ENCODE assay signal across 11 cellular contexts in the genomic region with DNA sequence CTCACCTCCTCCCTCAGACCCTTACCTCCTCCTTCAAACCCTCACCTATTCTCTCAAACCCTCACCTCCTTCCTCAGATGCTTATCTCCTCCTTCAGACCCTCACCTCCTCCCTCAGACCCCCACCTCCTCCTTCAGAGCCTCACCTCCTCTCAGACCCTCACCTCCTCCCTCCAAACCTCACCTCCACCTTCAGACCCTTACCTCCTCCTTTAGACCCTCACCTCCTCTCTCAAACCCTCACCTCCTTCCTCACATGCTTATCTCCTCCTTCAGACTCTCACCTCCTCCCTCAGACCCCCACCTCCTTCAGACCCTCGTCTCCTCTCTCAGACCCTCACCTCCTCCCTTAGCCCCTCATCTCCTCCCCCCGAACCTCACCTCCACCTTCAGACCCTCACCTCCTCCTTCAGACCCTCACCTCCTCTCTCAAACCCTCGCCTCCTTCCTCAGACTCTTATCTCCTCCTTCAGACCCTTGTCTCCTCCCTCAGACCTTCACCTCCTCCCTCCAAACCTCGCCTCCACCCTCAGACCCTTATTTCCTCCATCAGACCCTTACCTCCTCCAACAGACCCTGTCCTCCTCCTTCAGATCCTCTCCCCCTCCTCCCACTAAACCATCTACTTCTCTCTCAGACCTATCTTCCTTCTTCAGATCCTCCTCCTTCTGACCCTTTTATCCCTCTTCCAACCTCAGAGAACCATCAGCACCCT. TPM values are rescaled to one million over a fixed set of nuclear protein-coding genes. Genes with fewer than 3 reads are reported as not detected.
DNase-seq lines count a peak whose midpoint lies in the region; ATAC-seq, FAIRE-seq and TF ChIP-seq lines count a peak whose summit lies in the region.
"Had no signal": no experiment of that assay in that cellular context is flagged by ENCODE, and none has a peak within 500 bp of the region (broad histone marks: within the 10 kb centered on the region; RNA-seq: fewer than 3 reads in every experiment).

No MANE protein-coding gene starts in this region.

- BruUV-seq in K562 (replicated peaks; lab: Mats Ljungman, UMichigan): no TSS peak

- in situ Hi-C loops in K562 (cut with MboI): no loop called here

- H3K27ac ChIP-seq in K562 (ENCODE audit: extremely low read depth, low read depth, low read length): no peak overlapping the region
- H3K27ac ChIP-seq in thoracic aorta: peak overlapping the region; percentile 81 to 92

- CTCF ChIA-PET in activated CD8-positive, alpha-beta memory T cell treated with anti-CD3 and anti-CD28 coated beads, Interleukin-2, amount 10 ng/mL, durations not matched to agents 7 days and 5 days (lab: Charles Lee): interaction anchor here (0.7 to 9.0 kb wide), 2 partner anchors 22 to 25 kb away, joined by 4 to 75 read pairs; no protein-coding TSS in a partner anchor
- CTCF ChIA-PET in K562 (lab: Yijun Ruan, JAX; ENCODE audit: low intra/inter-chr PET ratio): no interaction called here

- H3K36me3 ChIP-seq in K562 (ENCODE audit: control insufficient read depth, insufficient read depth, low read length): no peaks in the 10 kb centered on the region
- H3K36me3 ChIP-seq in mucosa of stomach (ENCODE audit: control insufficient read depth, insufficient read depth, low read length): peaks cover 2% of the 10 kb centered on the region
- no peaks in the 10 kb centered on the region for H3K36me3 ChIP-seq in thoracic aorta

- H3K27me3 Mint-ChIP-seq in activated CD8-positive, alpha-beta memory T cell treated with anti-CD3 and anti-CD28 coated beads, Interleukin-2, amount 10 ng/mL, durations not matched to agents 7 days and 5 days: peaks cover 3% of the 10 kb centered on the region

- H3K4me1 ChIP-seq in K562 (replicated peaks in 1 of 2; ENCODE audit: control insufficient read depth in 2 of 2, insufficient read depth in 2 of 2, low read length in 2 of 2) (peaks cover 22 to 43% of the 10 kb centered on the region in 2 experiments), mucosa of stomach (ENCODE audit: control insufficient read depth, insufficient read depth, low read length) (peaks cover 77% of the 10 kb centered on the region), thoracic aorta (ENCODE audit: control insufficient read depth in 1 of 2, low read depth in 2 of 2) (peaks cover 55 to 72% of the 10 kb centered on the region in 2 donors)

- peaks cover 20% of the 10 kb centered on the region for H3K36me3 Mint-ChIP-seq in activated CD8-positive, alpha-beta memory T cell treated with anti-CD3 and anti-CD28 coated beads, Interleukin-2, amount 10 ng/mL, durations not matched to agents 7 days and 5 days

- H3K4me2 ChIP-seq in K562 (ENCODE audit: insufficient read depth, low read length): no peak overlapping the region

- no peak overlapping the region for H3K4me3 ChIP-seq in K562
- H3K4me3 ChIP-seq in mucosa of stomach (ENCODE audit: low read length): no peak overlapping the region
- no peak overlapping the region for H3K4me3 ChIP-seq in thoracic aorta

- TF ChIP-seq CTCF in K562 (IDR thresholded peaks at IDR 0.05 in 2 of 3, conservative IDR thresholded peaks at IDR 0.05 in 1 of 3; ENCODE audit: insufficient read depth in 2 of 3, low read depth in 1 of 3, low read length in 3 of 3) (no peak), thoracic aorta (IDR thresholded peaks at IDR 0.05) (no peak)

- H3K27me3 ChIP-seq in K562 (ENCODE audit: control insufficient read depth in 2 of 2, insufficient read depth in 2 of 2, low read length in 2 of 2) (no peaks in the 10 kb centered on the region), mucosa of stomach (ENCODE audit: control insufficient read depth, insufficient read depth, low read length) (no peaks in the 10 kb centered on the region), thoracic aorta (replicated peaks; ENCODE audit: insufficient read depth) (no peaks in the 10 kb centered on the region)

- no peak for TF ChIP-seq RAD21 in K562 (CRISPR knock-in tag; conservative IDR thresholded peaks at IDR 0.05 in 1 of 2, IDR thresholded peaks at IDR 0.05 in 1 of 2)

- no peaks in the 10 kb centered on the region for H3K9me3 ChIP-seq in K562 (replicated peaks; ENCODE audit: control insufficient read depth, insufficient read depth, low read depth, low read length)
- no peaks in the 10 kb centered on the region for H3K9me3 ChIP-seq in mucosa of stomach (ENCODE audit: control insufficient read depth, low read length)
- H3K9me3 ChIP-seq in thoracic aorta: no peaks in the 10 kb centered on the region

- peak overlapping the region; percentile 38; the same call in 1 of the 2 replicates for H2AFZ ChIP-seq in K562 (ENCODE audit: low read depth, low read length)

- 20% methylated on average over 2 of the region's 4 CpGs for WGBS in K562 (ENCODE audit: insufficient coverage, low coverage, missing lambda C conversion rate)

- no peak overlapping the region for H3K4me3 Mint-ChIP-seq in activated CD8-positive, alpha-beta memory T cell treated with anti-CD3 and anti-CD28 coated beads, Interleukin-2, amount 10 ng/mL, durations not matched to agents 7 days and 5 days

- TF ChIP-seq EP300 in K562 (IDR thresholded peaks at IDR 0.05; ENCODE audit: low read length): no peak

- POLR2A ChIA-PET in K562 (lab: Yijun Ruan, JAX): interaction anchor here (0.6 to 1.0 kb wide), 2 partner anchors 21 to 919 kb away, joined by 3 to 4 read pairs; partner anchors contain the start of gene ZNF283

- no peaks in the 10 kb centered on the region for H3K9me1 ChIP-seq in K562 (ENCODE audit: control insufficient read depth, insufficient read depth, low read length)

- no peaks in the 10 kb centered on the region for H4K20me1 ChIP-seq in K562 (replicated peaks; ENCODE audit: control insufficient read depth, insufficient read depth, low read length)

- H3K79me2 ChIP-seq in K562 (ENCODE audit: control insufficient read depth, insufficient read depth, low read length): no peaks in the 10 kb centered on the region

- H3K9me3 Mint-ChIP-seq in activated CD8-positive, alpha-beta memory T cell treated with anti-CD3 and anti-CD28 coated beads, Interleukin-2, amount 10 ng/mL, durations not matched to agents 7 days and 5 days (ENCODE audit: low read depth): no peaks in the 10 kb centered on the region

- H3K4me1 Mint-ChIP-seq in activated CD8-positive, alpha-beta memory T cell treated with anti-CD3 and anti-CD28 coated beads, Interleukin-2, amount 10 ng/mL, durations not matched to agents 7 days and 5 days: peaks cover 38% of the 10 kb centered on the region

- ATAC-seq in activated CD8-positive, alpha-beta memory T cell treated with anti-CD3 and anti-CD28 coated beads, Interleukin-2, amount 10 ng/mL, durations not matched to agents 7 days and 5 days: no peak
- no peak for ATAC-seq in K562
- ATAC-seq in thoracic aorta (ENCODE audit: insufficient number of reproducible peaks, low FRiP score, low read depth): no peak
- no peak for ATAC-seq in HG02571 (IDR thresholded peaks at IDR 0.05; ENCODE audit: unreplicated experiment)
- no peak for ATAC-seq in GM18498 (IDR thresholded peaks at IDR 0.05; ENCODE audit: unreplicated experiment)

- no peak for TF ChIP-seq POLR2A in K562 (conservative IDR thresholded peaks at IDR 0.05)

- peak; percentile 23 for FAIRE-seq in K562 (lab: Jason Lieb, UNC)

- no peak for DNase-seq in activated CD8-positive, alpha-beta memory T cell treated with anti-CD3 and anti-CD28 coated beads, Interleukin-2, amount 10 ng/mL, durations not matched to agents 7 days and 5 days
- no peak for DNase-seq in activated CD8-positive, alpha-beta memory T cell treated with anti-CD3 and anti-CD28 coated beads, Interleukin-2, amount 50 U/mL, for 4 hours
- DNase-seq in K562 (ENCODE audit: extremely low read depth in 1 of 4, low spot score in 3 of 4) (no peak), thoracic aorta (ENCODE audit: low spot score) (no peak), NCI-H510A (lab: John Stamatoyannopoulos, UW) (no peak)
- DNase-seq: foreskin melanocyte; retina; stimulated activated naive CD4-positive, alpha-beta T cell treated with Interleukin-2 at 50 U/mL for 16 hours had no signal

- H3K9ac ChIP-seq in K562 (ENCODE audit: insufficient read depth in 1 of 2, low read depth in 2 of 2, low read length in 2 of 2) (no peak overlapping the region), mucosa of stomach (ENCODE audit: low read length) (peak overlapping the region; percentile 44)

- H3K27ac Mint-ChIP-seq in activated CD8-positive, alpha-beta memory T cell treated with anti-CD3 and anti-CD28 coated beads, Interleukin-2, amount 10 ng/mL, durations not matched to agents 7 days and 5 days: peak overlapping the region; percentile 22

- intact Hi-C loops in K562 (cut with micrococcal nuclease): no loop called here

RNA-seq across cellular contexts. Expression of gene BCL3, which starts 2.5 kb away (rescaled TPM):
- total RNA-seq in activated CD8-positive, alpha-beta memory T cell treated with anti-CD3 and anti-CD28 coated beads, Interleukin-2, amount 10 ng/mL, durations not matched to agents 7 days and 5 days: 10 to 100 TPM; 56.3 to 60.3 TPM
- total RNA-seq in K562 (2011; cell fraction: chromatin; rRNA removed; ENCODE audit: low replicate concordance): 3.7 and 11.5 TPM in 2 replicates
- 6.4 and 6.8 TPM in 2 replicates for total RNA-seq in K562 (2011; cell fraction: nucleolus; rRNA removed)
- 2.5 and 7.1 TPM in 2 replicates for total RNA-seq in K562 (2011; cell fraction: nucleoplasm; rRNA removed)
- total RNA-seq in K562 (2014; rRNA removed): 1.1 TPM in 2 replicates
- total RNA-seq in K562 (2014; rRNA removed; fragmentation: Illumina TruSeq; extraction: Trizol): 0.07 TPM in 1 of 2 replicates, not detected in the other
- total RNA-seq in K562 (2015; rRNA removed; fragmentation: Illumina TruSeq; extraction: Trizol): 0.33 and 0.72 TPM in 2 replicates
- 1.9 and 2.4 TPM in 2 replicates for total RNA-seq in K562 (2021)
- 0.28 and 1.2 TPM in 2 replicates for polyA plus RNA-seq in K562 (2011; rRNA removed)
- 0.43 and 2.4 TPM in 2 replicates for polyA plus RNA-seq in K562 (2011; cell fraction: cytosol; rRNA removed)
- polyA plus RNA-seq in K562 (2011; cell fraction: nucleus; rRNA removed): 5.5 and 6.5 TPM in 2 replicates
- polyA plus RNA-seq in K562 (2012): 2.5 and 9.1 TPM in 2 replicates
- 0.67 and 0.93 TPM in 2 replicates for polyA plus RNA-seq in K562 (2014; fragmentation: Illumina TruSeq; extraction: Trizol)
- under 1 TPM in 1 of 2 experiments, not detected in 1; 0.03 TPM for polyA plus RNA-seq in K562 (2014; fragmentation: Nextera tagmentation; extraction: Ambion mirVana)
- polyA plus RNA-seq in K562 (2014; rRNA removed): 0.97 and 2.4 TPM in 2 replicates
- 0.21 TPM in 1 of 2 replicates, not detected in the other for polyA minus RNA-seq in K562 (2011; rRNA and poly(A)+ RNA removed)
- polyA minus RNA-seq in K562 (2011; cell fraction: cytosol; rRNA and poly(A)+ RNA removed): 2.5 TPM in 2 replicates
- 0.78 and 2.3 TPM in 2 replicates for polyA minus RNA-seq in K562 (2011; cell fraction: nucleus; rRNA and poly(A)+ RNA removed)
- 10 to 100 TPM; 43.1 to 77.9 TPM for total RNA-seq in thoracic aorta

RNA-seq across cellular contexts. Expression of gene CBLC, which starts 31.6 kb away (rescaled TPM):
- not detected for total RNA-seq in activated CD8-positive, alpha-beta memory T cell treated with anti-CD3 and anti-CD28 coated beads, Interleukin-2, amount 10 ng/mL, durations not matched to agents 7 days and 5 days
- total RNA-seq in K562 (2011; cell fraction: chromatin; rRNA removed; ENCODE audit: low replicate concordance): not detected in 2 replicates
- not detected in 2 replicates for total RNA-seq in K562 (2011; cell fraction: nucleolus; rRNA removed)
- not detected in 2 replicates for total RNA-seq in K562 (2011; cell fraction: nucleoplasm; rRNA removed)
- total RNA-seq in K562 (2014; rRNA removed) (0.09 TPM in 1 of 2 replicates, not detected in the other), K562 (2014; rRNA removed; fragmentation: Illumina TruSeq; extraction: Trizol) (not detected in 2 replicates), K562 (2015; rRNA removed; fragmentation: Illumina TruSeq; extraction: Trizol) (not detected in 2 replicates), K562 (2021) (not detected in 2 replicates), thoracic aorta (under 1 TPM in 1 of 2 donors, not detected in 1; 0.42 TPM)
- polyA plus RNA-seq in K562 (2011; rRNA removed) (not detected in 2 replicates), K562 (2014; fragmentation: Illumina TruSeq; extraction: Trizol) (not detected in 2 replicates), K562 (2014; fragmentation: Nextera tagmentation; extraction: Ambion mirVana) (not detected), K562 (2014; rRNA removed) (not detected in 2 replicates)
- polyA plus RNA-seq in K562 (2011; cell fraction: cytosol; rRNA removed): not detected in 2 replicates
- not detected in 2 replicates for polyA plus RNA-seq in K562 (2011; cell fraction: nucleus; rRNA removed)
- not detected in 2 replicates for polyA plus RNA-seq in K562 (2012)
- not detected in 2 replicates for polyA minus RNA-seq in K562 (2011; rRNA and poly(A)+ RNA removed)
- polyA minus RNA-seq in K562 (2011; cell fraction: cytosol; rRNA and poly(A)+ RNA removed): not detected in 2 replicates
- not detected in 2 replicates for polyA minus RNA-seq in K562 (2011; cell fraction: nucleus; rRNA and poly(A)+ RNA removed)

RNA-seq across cellular contexts. Expression of gene CEACAM16, which starts 47.1 kb away (rescaled TPM):
- total RNA-seq in activated CD8-positive, alpha-beta memory T cell treated with anti-CD3 and anti-CD28 coated beads, Interleukin-2, amount 10 ng/mL, durations not matched to agents 7 days and 5 days: not detected
- not detected in 2 replicates for total RNA-seq in K562 (2011; cell fraction: chromatin; rRNA removed; ENCODE audit: low replicate concordance)
- not detected in 2 replicates for total RNA-seq in K562 (2011; cell fraction: nucleolus; rRNA removed)
- total RNA-seq in K562 (2011; cell fraction: nucleoplasm; rRNA removed): not detected in 2 replicates
- total RNA-seq in K562 (2014; rRNA removed) (not detected in 2 replicates), K562 (2014; rRNA removed; fragmentation: Illumina TruSeq; extraction: Trizol) (not detected in 2 replicates), K562 (2015; rRNA removed; fragmentation: Illumina TruSeq; extraction: Trizol) (not detected in 2 replicates), K562 (2021) (not detected in 2 replicates), thoracic aorta (not detected)
- polyA plus RNA-seq in K562 (2011; rRNA removed) (not detected in 2 replicates), K562 (2014; fragmentation: Illumina TruSeq; extraction: Trizol) (not detected in 2 replicates), K562 (2014; fragmentation: Nextera tagmentation; extraction: Ambion mirVana) (not detected), K562 (2014; rRNA removed) (not detected in 2 replicates)
- polyA plus RNA-seq in K562 (2011; cell fraction: cytosol; rRNA removed): not detected in 2 replicates
- not detected in 2 replicates for polyA plus RNA-seq in K562 (2011; cell fraction: nucleus; rRNA removed)
- polyA plus RNA-seq in K562 (2012): not detected in 2 replicates
- not detected in 2 replicates for polyA minus RNA-seq in K562 (2011; rRNA and poly(A)+ RNA removed)
- polyA minus RNA-seq in K562 (2011; cell fraction: cytosol; rRNA and poly(A)+ RNA removed): not detected in 2 replicates
- polyA minus RNA-seq in K562 (2011; cell fraction: nucleus; rRNA and poly(A)+ RNA removed): not detected in 2 replicates
